In genomic region chr19:39139305-39140194, GRCh38 we compare ENCODE assay signal across 17 cellular contexts. TPM values are rescaled to one million over a fixed set of nuclear protein-coding genes. Genes with fewer than 3 reads are reported as not detected.
DNase-seq lines count a peak whose midpoint lies in the region; ATAC-seq and TF ChIP-seq lines count a peak whose summit lies in the region.
"Had no signal": no experiment of that assay in that cellular context is flagged by ENCODE, and none has a peak within 500 bp of the region (broad histone marks: within the 10 kb centered on the region; RNA-seq: fewer than 3 reads in every experiment).

No MANE protein-coding gene starts in this region.

- no peaks in the 10 kb centered on the region for H3K27me3 ChIP-seq in right cardiac atrium (ENCODE audit: control insufficient read depth, insufficient read depth)

- H3K36me3 Mint-ChIP-seq in nephron (ENCODE audit: low read depth): no peaks in the 10 kb centered on the region

- no peaks in the 10 kb centered on the region for H3K9me3 Mint-ChIP-seq in nephron
- H3K9me3 Mint-ChIP-seq: CD8-positive, alpha-beta memory T cell had no signal

- ATAC-seq in right cardiac atrium (no peak), left ventricle myocardium superior (no peak)
- ATAC-seq: GM12878, T-helper 17 cell had no signal

- intact Hi-C loops in right cardiac atrium (cut with DNase I) (no loop called here), left ventricle myocardium superior (cut with micrococcal nuclease) (no loop called here)

- TF ChIP-seq POLR2A in erythroblast (IDR thresholded peaks at IDR 0.05; ENCODE audit: low read length): no peak

- TF ChIP-seq CTCF in nephron (IDR thresholded peaks at IDR 0.05; ENCODE audit: unreplicated experiment in 3 of 3): no peak

- H3K27me3 Mint-ChIP-seq in nephron (ENCODE audit: low read depth): no peaks in the 10 kb centered on the region
- H3K27me3 Mint-ChIP-seq: CD8-positive, alpha-beta memory T cell; T-helper 17 cell had no signal

- H3K27ac Mint-ChIP-seq in nephron: peak overlapping the region; percentile 44 to 68 (median 44)

- peaks cover 46% of the 10 kb centered on the region for H3K4me1 Mint-ChIP-seq in nephron

- no peak overlapping the region for H3K4me3 ChIP-seq in right cardiac atrium (ENCODE audit: low read length)
- H3K4me3 ChIP-seq: GM12878 had no signal

- no peaks in the 10 kb centered on the region for H3K9me3 ChIP-seq in right cardiac atrium (ENCODE audit: control insufficient read depth, low read length)

- peaks cover 9% of the 10 kb centered on the region for H3K4me1 ChIP-seq in right cardiac atrium (ENCODE audit: control insufficient read depth, insufficient read depth, low read length)

- 45% methylated on average over 13 of the region's 13 CpGs for WGBS in right cardiac atrium

- DNase-seq in right cardiac atrium (no peak), left ventricle myocardium superior (no peak), erythroblast (lab: John Stamatoyannopoulos, UW) (peak; percentile 29 to 54), T-helper 2 cell (no peak), dermis blood vessel endothelial cell (no peak)
- DNase-seq in NK-92 treated with Interleukin-12 subunit alpha and Interleukin-12 subunit beta, amount 100 ng/mL, for 24 hours (lab: John Stamatoyannopoulos, UW): no peak
- DNase-seq in activated CD4-positive, alpha-beta T cell treated with anti-CD3 and anti-CD28 coated beads, Interleukin-2, amount 50 U/mL, for 1 hour: no peak
- DNase-seq: ACHN; activated T-cell treated with anti-CD3 and anti-CD28 coated beads, Interleukin-2, amount 50 U/mL, for 48 hours; CD8-positive, alpha-beta memory T cell; EL; NCI-H187 treated with DMSO at 0.1 percent for 48 hours; T-helper 17 cell had no signal

- H3K27ac ChIP-seq in right cardiac atrium (ENCODE audit: low read length): peak overlapping the region; percentile 14

- H3K4me3 Mint-ChIP-seq in nephron: no peak overlapping the region
- H3K4me3 Mint-ChIP-seq: CD8-positive, alpha-beta memory T cell; T-helper 17 cell had no signal

RNA-seq across cellular contexts. Expression of gene PAK4, which starts 14.0 kb away (rescaled TPM):
- total RNA-seq in right cardiac atrium (10 to 100 TPM; 19.9 to 24.4 (median 21.7) TPM), left ventricle myocardium superior (17.4 TPM), dermis blood vessel endothelial cell (5.8 and 17.4 TPM in 2 replicates)
- 15.1 TPM for polyA plus RNA-seq in right cardiac atrium

RNA-seq across cellular contexts. Expression of gene ACP7, which starts 55.4 kb away (rescaled TPM):
- total RNA-seq in right cardiac atrium (not detected), left ventricle myocardium superior (not detected), dermis blood vessel endothelial cell (0.19 TPM in 1 of 2 replicates, not detected in the other)
- not detected for polyA plus RNA-seq in right cardiac atrium
- total RNA-seq: CD8-positive, alpha-beta memory T cell; GM12878; RPMI7951; T-helper 17 cell had no signal
- polyA plus RNA-seq: GM12878 had no signal

RNA-seq across cellular contexts. Expression of gene NCCRP1, which starts 57.2 kb away (rescaled TPM):
- not detected for total RNA-seq in right cardiac atrium
- polyA plus RNA-seq in right cardiac atrium: not detected
- not detected for total RNA-seq in left ventricle myocardium superior
- not detected in 2 replicates for total RNA-seq in dermis blood vessel endothelial cell
- total RNA-seq: CD8-positive, alpha-beta memory T cell; GM12878; M059J; T-helper 17 cell had no signal
- polyA plus RNA-seq: CD8-positive, alpha-beta memory T cell; GM12878 had no signal

Comparison
In these comparisons a context has a peak if more than half of its experiments do, and no peak if none do; other contexts are left out.
1. DNase-seq: peak in erythroblast (2 of 2); none in right cardiac atrium (0 of 3), left ventricle myocardium superior (single experiment), T-helper 2 cell (0 of 5), NK-92 treated with Interleukin-12 subunit alpha and Interleukin-12 subunit beta, amount 100 ng/mL, for 24 hours (single experiment), dermis blood vessel endothelial cell (single experiment) and activated CD4-positive, alpha-beta T cell treated with anti-CD3 and anti-CD28 coated beads, Interleukin-2, amount 50 U/mL, for 1 hour (single experiment).